ENCODE assay signal across 1 cellular context in genomic region chr2:48504647-48505327, GRCh38.
TF ChIP-seq lines count a peak whose summit lies in the region.

No MANE protein-coding gene starts in this region.

TF ChIP-seq in GM23338, 12 proteins besides CTCF, POLR2A, EP300 and RAD21 (continued from another document):
- TF ChIP-seq ZNF462 (CRISPR knock-in tag; IDR thresholded peaks at IDR 0.05): no peak
- no peak for TF ChIP-seq EZH2 (IDR thresholded peaks at IDR 0.05; ENCODE audit: low read depth, unreplicated experiment)
- no peak for TF ChIP-seq ZNF114 (CRISPR knock-in tag; IDR thresholded peaks at IDR 0.05)
- no peak for TF ChIP-seq EZH2phosphoT487 (IDR thresholded peaks at IDR 0.05; ENCODE audit: unreplicated experiment)
- no peak for TF ChIP-seq STAT1 (IDR thresholded peaks at IDR 0.05; ENCODE audit: unreplicated experiment)
- TF ChIP-seq REST (IDR thresholded peaks at IDR 0.05; ENCODE audit: unreplicated experiment): no peak
- TF ChIP-seq POLR2AphosphoS5 (IDR thresholded peaks at IDR 0.05; ENCODE audit: low read depth): no peak
- no peak for TF ChIP-seq ZNF331 (CRISPR knock-in tag; IDR thresholded peaks at IDR 0.05; ENCODE audit: low read depth)
- no peak for TF ChIP-seq ETS1 (IDR thresholded peaks at IDR 0.05)
- TF ChIP-seq JUNB (IDR thresholded peaks at IDR 0.05; ENCODE audit: unreplicated experiment): no peak
